ENCODE assay signal across 8 cellular contexts in genomic region chr4:113467581-113467980, GRCh38.
DNase-seq lines count a peak whose midpoint lies in the region; ATAC-seq and TF ChIP-seq lines count a peak whose summit lies in the region.

No MANE protein-coding gene starts in this region.

- H3K27ac ChIP-seq in coronary artery: peak overlapping the region; percentile 87 to 95

- peak; percentile 61 for DNase-seq in AG08395 (ENCODE audit: low spot score)
- peak; percentile 17 for DNase-seq in NCI-H1694 treated with DMSO at 0.1 percent for 48 hours (lab: John Stamatoyannopoulos, UW)
- no peak for DNase-seq in coronary artery (ENCODE audit: low spot score)
- DNase-seq in myocyte (ENCODE audit: low read depth): peak; percentile 90
- no peak for DNase-seq in mucosa of gallbladder (ENCODE audit: low spot score)
- no peak for DNase-seq in GM13976 (ENCODE audit: low spot score)
- DNase-seq in NCI-H510A treated with DMSO at 0.1 percent for 48 hours (lab: John Stamatoyannopoulos, UW): no peak

- H3K4me3 ChIP-seq in coronary artery: peak overlapping the region; percentile 50

- ATAC-seq in HG02870 (IDR thresholded peaks at IDR 0.05; ENCODE audit: unreplicated experiment): no peak

- in situ Hi-C loops in GM13976 (cut with MboI; ENCODE audit: low sequenced_read_pairs, unreplicated experiment): no loop called here

- TF ChIP-seq CTCF in coronary artery (IDR thresholded peaks at IDR 0.05): no peak
- no peak for TF ChIP-seq CTCF in GM13976 (IDR thresholded peaks at IDR 0.05; ENCODE audit: borderline replicate concordance, control extremely low read depth, extremely low read depth, insufficient read depth, missing control alignments)

Comparison
In these comparisons a context has a peak if more than half of its experiments do, and no peak if none do; other contexts are left out.
1. DNase-seq: peak in AG08395 (single experiment), NCI-H1694 treated with DMSO at 0.1 percent for 48 hours (single experiment) and myocyte (single experiment); none in coronary artery (single experiment), mucosa of gallbladder (single experiment), GM13976 (single experiment) and NCI-H510A treated with DMSO at 0.1 percent for 48 hours (single experiment).